Comparison of ENCODE assay signal across 15 cellular contexts in genomic region chr1:157270705-157271274, GRCh38.
"Had no signal": no experiment of that assay in that cellular context is flagged by ENCODE, and none has a peak within 500 bp of the region (broad histone marks: within the 10 kb centered on the region; RNA-seq: fewer than 3 reads in every experiment).

No MANE protein-coding gene starts in this region.

- H3K9me3 Mint-ChIP-seq: activated CD4-positive, alpha-beta memory T cell treated with anti-CD3 and anti-CD28 coated beads for 36 hours; natural killer cell had no signal

- DNase-seq: activated CD4-positive, alpha-beta memory T cell treated with anti-CD3 and anti-CD28 coated beads for 36 hours; activated CD8-positive, alpha-beta memory T cell treated with anti-CD3 and anti-CD28 coated beads, Interleukin-2, amount 50 U/mL, for 4 hours; activated naive CD4-positive, alpha-beta T cell; aorta; dorsolateral prefrontal cortex; head of caudate nucleus; left colon; mucosa of descending colon; natural killer cell; right cardiac atrium; trophoblast cell had no signal

- H3K27ac Mint-ChIP-seq: activated CD4-positive, alpha-beta memory T cell treated with anti-CD3 and anti-CD28 coated beads for 36 hours; natural killer cell had no signal

- H3K4me3 ChIP-seq: dorsolateral prefrontal cortex, esophagus muscularis mucosa, mucosa of descending colon, smooth muscle cell had no signal

- H3K4me1 Mint-ChIP-seq: natural killer cell had no signal

- FAIRE-seq: bronchial epithelial cell, endometrium had no signal

- H3K4me1 ChIP-seq: esophagus muscularis mucosa had no signal

- H3K4me3 Mint-ChIP-seq: activated CD4-positive, alpha-beta memory T cell treated with anti-CD3 and anti-CD28 coated beads for 36 hours; natural killer cell had no signal

- H3K27ac ChIP-seq: dorsolateral prefrontal cortex, esophagus muscularis mucosa had no signal

- ATAC-seq: left colon, mucosa of descending colon, natural killer cell, right cardiac atrium had no signal

- H3K4me2 ChIP-seq: smooth muscle cell had no signal

- H3K36me3 Mint-ChIP-seq: activated CD4-positive, alpha-beta memory T cell treated with anti-CD3 and anti-CD28 coated beads for 36 hours; natural killer cell had no signal
